In genomic region chr5:170315154-170315553, GRCh38 we compare ENCODE assay signal across 12 cellular contexts. TPM values are rescaled to one million over a fixed set of nuclear protein-coding genes. Genes with fewer than 3 reads are reported as not detected.
DNase-seq lines count a peak whose midpoint lies in the region; ATAC-seq and TF ChIP-seq lines count a peak whose summit lies in the region.
"Had no signal": no experiment of that assay in that cellular context is flagged by ENCODE, and none has a peak within 500 bp of the region (broad histone marks: within the 10 kb centered on the region; RNA-seq: fewer than 3 reads in every experiment).

No MANE protein-coding gene starts in this region.

- H3K36me3 Mint-ChIP-seq in endodermal cell (ENCODE audit: low read depth): no peaks in the 10 kb centered on the region
- H3K36me3 Mint-ChIP-seq in stimulated activated effector memory CD8-positive, alpha-beta T cell treated with anti-CD3 and anti-CD28 coated beads, Interleukin-12 subunit alpha, Interleukin-12 subunit beta, amount 100 ng/mL, for 72 hours: no peaks in the 10 kb centered on the region

- ATAC-seq in lower lobe of right lung (peak; percentile 19 to 34), HG02610 (IDR thresholded peaks at IDR 0.05; ENCODE audit: unreplicated experiment) (no peak)
- no peak for ATAC-seq in stimulated activated effector memory CD8-positive, alpha-beta T cell treated with anti-CD3 and anti-CD28 coated beads, Interleukin-12 subunit alpha, Interleukin-12 subunit beta, amount 100 ng/mL, for 72 hours

- DNase-seq in RPMI7951 (ENCODE audit: low read depth) (peak; percentile 24), endodermal cell (no peak), lower lobe of right lung (no peak), GOT3 (lab: John Stamatoyannopoulos, UW) (no peak), LoVo (ENCODE audit: low spot score) (no peak)
- DNase-seq in stimulated activated effector memory CD8-positive, alpha-beta T cell treated with anti-CD3 and anti-CD28 coated beads, Interleukin-12 subunit alpha, Interleukin-12 subunit beta, amount 100 ng/mL, for 72 hours (ENCODE audit: low spot score in 2 of 2): no peak
- DNase-seq: activated gamma-delta T cell treated with Interleukin-2 at 50 U/mL for 16 hours; foreskin fibroblast; stimulated activated CD8-positive, alpha-beta memory T cell treated with anti-CD3 and anti-CD28 coated beads, Interleukin-4, amount 100 ng/mL, for 48 hours had no signal

- H3K9me3 Mint-ChIP-seq in endodermal cell: no peaks in the 10 kb centered on the region
- no peaks in the 10 kb centered on the region for H3K9me3 Mint-ChIP-seq in stimulated activated effector memory CD8-positive, alpha-beta T cell treated with anti-CD3 and anti-CD28 coated beads, Interleukin-12 subunit alpha, Interleukin-12 subunit beta, amount 100 ng/mL, for 72 hours

- TF ChIP-seq CTCF in endodermal cell (conservative IDR thresholded peaks at IDR 0.05) (no peak), lower lobe of right lung (IDR thresholded peaks at IDR 0.05) (no peak)

- intact Hi-C loops in lower lobe of right lung (cut with DNase I): no loop called here

- H3K4me1 ChIP-seq in endodermal cell (ENCODE audit: control insufficient read depth, insufficient read depth, low read length): no peaks in the 10 kb centered on the region
- peaks cover 46% of the 10 kb centered on the region for H3K4me1 ChIP-seq in lower lobe of right lung
- H3K4me1 ChIP-seq in subcutaneous abdominal adipose tissue (ENCODE audit: control insufficient read depth in 5 of 5, insufficient read depth in 5 of 5, low read length in 5 of 5): peaks cover 6 to 50% (median 48%) of the 10 kb centered on the region in 5 donors

- no peak overlapping the region for H3K4me3 Mint-ChIP-seq in endodermal cell
- H3K4me3 Mint-ChIP-seq in stimulated activated effector memory CD8-positive, alpha-beta T cell treated with anti-CD3 and anti-CD28 coated beads, Interleukin-12 subunit alpha, Interleukin-12 subunit beta, amount 100 ng/mL, for 72 hours: no peak overlapping the region

- WGBS in endodermal cell (ENCODE audit: insufficient coverage in 1 of 2, insufficient read length in 1 of 2), 2 experiments: 56 to 73% methylated on average over 4 to 5 of the region's 5 CpGs

- H3K9me3 ChIP-seq in endodermal cell (ENCODE audit: control insufficient read depth, low read length) (no peaks in the 10 kb centered on the region), lower lobe of right lung (no peaks in the 10 kb centered on the region), subcutaneous abdominal adipose tissue (ENCODE audit: control insufficient read depth in 5 of 5, low read length in 5 of 5) (no peaks in the 10 kb centered on the region)

- H3K4me3 ChIP-seq in endodermal cell (ENCODE audit: low read length) (no peak overlapping the region), lower lobe of right lung (no peak overlapping the region), subcutaneous abdominal adipose tissue (ENCODE audit: low read depth in 1 of 5, low read length in 5 of 5) (no peak overlapping the region)

- peaks cover 5% of the 10 kb centered on the region for H3K4me1 Mint-ChIP-seq in endodermal cell
- H3K4me1 Mint-ChIP-seq in stimulated activated effector memory CD8-positive, alpha-beta T cell treated with anti-CD3 and anti-CD28 coated beads, Interleukin-12 subunit alpha, Interleukin-12 subunit beta, amount 100 ng/mL, for 72 hours: peaks cover 66% of the 10 kb centered on the region

- H3K27ac ChIP-seq in endodermal cell (ENCODE audit: low read depth, low read length) (peak overlapping the region; percentile 13), lower lobe of right lung (peak overlapping the region; percentile 65), subcutaneous abdominal adipose tissue (ENCODE audit: low read depth, low read length) (peak overlapping the region; percentile 80)

- H3K9ac ChIP-seq in endodermal cell (ENCODE audit: extremely low read depth, low read length, poor library complexity, severe bottlenecking): no peak overlapping the region
- peak overlapping the region in 3 of 5 donors; percentile 34 to 53 (median 44) for H3K9ac ChIP-seq in subcutaneous abdominal adipose tissue (ENCODE audit: low read length in 5 of 5)

- no peaks in the 10 kb centered on the region for H3K27me3 ChIP-seq in endodermal cell (ENCODE audit: control insufficient read depth, insufficient read depth, low read length, poor library complexity, severe bottlenecking)
- H3K27me3 ChIP-seq in lower lobe of right lung (ENCODE audit: low read depth): no peaks in the 10 kb centered on the region
- H3K27me3 ChIP-seq in subcutaneous abdominal adipose tissue (ENCODE audit: control insufficient read depth in 5 of 5, insufficient read depth in 4 of 5, low read length in 5 of 5): no peaks in the 10 kb centered on the region

- no peak overlapping the region for H3K27ac Mint-ChIP-seq in endodermal cell
- no peak overlapping the region for H3K27ac Mint-ChIP-seq in stimulated activated effector memory CD8-positive, alpha-beta T cell treated with anti-CD3 and anti-CD28 coated beads, Interleukin-12 subunit alpha, Interleukin-12 subunit beta, amount 100 ng/mL, for 72 hours

- no peaks in the 10 kb centered on the region for H3K27me3 Mint-ChIP-seq in endodermal cell (ENCODE audit: insufficient read depth)

- H3K36me3 ChIP-seq in endodermal cell (ENCODE audit: control insufficient read depth, insufficient read depth, low read length) (no peaks in the 10 kb centered on the region), lower lobe of right lung (no peaks in the 10 kb centered on the region), subcutaneous abdominal adipose tissue (ENCODE audit: control insufficient read depth in 5 of 5, insufficient read depth in 5 of 5, low read length in 5 of 5) (no peaks in the 10 kb centered on the region)

RNA-seq across cellular contexts. Expression of gene LCP2, which starts 17.6 kb away (rescaled TPM):
- total RNA-seq in RPMI7951 (2014; rRNA removed; shearing (Covaris generic)): 0.59 and 2.5 TPM in 2 replicates
- under 1 TPM in 1 of 2 donors, not detected in 1; 0.11 TPM for total RNA-seq in endodermal cell
- not detected for polyA plus RNA-seq in endodermal cell (2013, experiment 1 of 2)
- polyA plus RNA-seq in endodermal cell (2013, experiment 2 of 2): not detected
- total RNA-seq in lower lobe of right lung: 82.9 TPM
- total RNA-seq: osteocyte had no signal

Comparison
In these comparisons a context has a peak if more than half of its experiments do, and no peak if none do; other contexts are left out.
1. H3K27ac ChIP-seq: peak in every context shown above with its lines; median percentile 80 in subcutaneous abdominal adipose tissue; 65 in lower lobe of right lung; 13 in endodermal cell.
2. ATAC-seq: peak in lower lobe of right lung (2 of 2); none in stimulated activated effector memory CD8-positive, alpha-beta T cell treated with anti-CD3 and anti-CD28 coated beads, Interleukin-12 subunit alpha, Interleukin-12 subunit beta, amount 100 ng/mL, for 72 hours (single experiment) and HG02610 (single experiment).
3. RNA of gene LCP2, which starts 17.6 kb away (total RNA-seq): 82.9 TPM in lower lobe of right lung (single experiment); 0.59 to 2.5 TPM in RPMI7951 and 0.11 TPM in endodermal cell; every median in the first group is over 10 times any median in the second.